Comparison of ENCODE assay signal across 1 cellular context in the genomic region with DNA sequence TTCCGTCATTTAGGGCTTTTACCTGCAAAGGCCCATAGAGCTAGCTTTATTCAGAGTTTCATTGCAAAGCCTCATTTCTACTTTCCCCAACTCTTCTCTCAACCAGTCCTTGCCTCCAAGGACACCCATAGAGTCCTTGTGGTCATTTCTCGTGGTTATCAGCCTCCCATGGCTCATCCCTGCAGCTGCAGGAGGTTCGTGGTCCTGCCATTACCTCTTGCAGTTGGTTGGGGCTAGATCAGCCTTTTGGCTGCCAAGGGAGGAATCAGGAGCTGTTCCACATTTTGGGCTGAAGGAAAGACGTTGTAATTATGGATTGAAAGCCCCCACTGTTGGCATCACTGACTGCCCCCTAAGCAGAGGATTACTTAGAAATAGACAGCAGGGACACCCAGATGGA.
TF ChIP-seq lines count a peak whose summit lies in the region.

No MANE protein-coding gene starts in this region.

TF ChIP-seq in H1, 55 proteins besides CTCF, POLR2A, EP300 and RAD21:
- TF ChIP-seq, protein P1, sequence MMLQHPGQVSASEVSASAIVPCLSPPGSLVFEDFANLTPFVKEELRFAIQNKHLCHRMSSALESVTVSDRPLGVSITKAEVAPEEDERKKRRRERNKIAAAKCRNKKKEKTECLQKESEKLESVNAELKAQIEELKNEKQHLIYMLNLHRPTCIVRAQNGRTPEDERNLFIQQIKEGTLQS (IDR thresholded peaks at IDR 0.05; ENCODE audit: insufficient read depth, low read depth, low read length): no peak
- TF ChIP-seq POU5F1 (IDR thresholded peaks at IDR 0.05; ENCODE audit: low read depth, low read length): no peak
- TF ChIP-seq ZNF274 (IDR thresholded peaks at IDR 0.05; ENCODE audit: borderline replicate concordance, extremely low read depth, low read length): no peak
